ENCODE assay signal across 15 cellular contexts in genomic region chr2:213237787-213238186, GRCh38. TPM values are rescaled to one million over a fixed set of nuclear protein-coding genes. Genes with fewer than 3 reads are reported as not detected.
DNase-seq lines count a peak whose midpoint lies in the region; ATAC-seq and TF ChIP-seq lines count a peak whose summit lies in the region.
"Had no signal": no experiment of that assay in that cellular context is flagged by ENCODE, and none has a peak within 500 bp of the region (broad histone marks: within the 10 kb centered on the region; RNA-seq: fewer than 3 reads in every experiment).

No MANE protein-coding gene starts in this region.

- TF ChIP-seq POLR2A in body of pancreas (IDR thresholded peaks at IDR 0.05), result no peak

- H3K36me3 ChIP-seq in adipocyte (ENCODE audit: control insufficient read depth, insufficient read depth, low read length, severe bottlenecking), result no peaks in the 10 kb centered on the region
- H3K36me3 ChIP-seq in body of pancreas (replicated peaks in 1 of 2; ENCODE audit: insufficient read depth in 1 of 2, low read depth in 2 of 2), result no peaks in the 10 kb centered on the region
- H3K36me3 ChIP-seq: BLaER1, HAP-1 had no signal

- peak overlapping the region in 1 of 4 donors; percentile 74 for H3K27ac ChIP-seq in body of pancreas
- H3K27ac ChIP-seq: BLaER1 had no signal

- peak overlapping the region; percentile 37 for H3K4me3 Mint-ChIP-seq in Calu3 (ENCODE audit: low read depth, unreplicated experiment)
- H3K4me3 Mint-ChIP-seq in naive thymus-derived CD8-positive, alpha-beta T cell, result peak overlapping the region; percentile 13 to 72 (median 56)
- H3K4me3 Mint-ChIP-seq: endodermal cell, WTC11 had no signal

- WGBS in body of pancreas, 2 donors, result 81 to 84% methylated on average over 2 of the region's 2 CpGs

- ATAC-seq in naive thymus-derived CD8-positive, alpha-beta T cell, result no peak
- ATAC-seq in GM18867 (IDR thresholded peaks at IDR 0.05; ENCODE audit: unreplicated experiment), result no peak
- no peak for ATAC-seq in body of pancreas
- ATAC-seq: WTC11 had no signal

- H3K4me3 ChIP-seq in Jurkat, Clone E6-1 (ENCODE audit: low read length), result peak overlapping the region; percentile 29
- H3K4me3 ChIP-seq in adipocyte (ENCODE audit: low read length) (peak overlapping the region; percentile 73), body of pancreas (no peak overlapping the region)
- H3K4me3 ChIP-seq: BLaER1, HAP-1 had no signal

- no peaks in the 10 kb centered on the region for H3K27me3 Mint-ChIP-seq in Calu3 (ENCODE audit: unreplicated experiment)
- H3K27me3 Mint-ChIP-seq in naive thymus-derived CD8-positive, alpha-beta T cell, result peaks cover 1 to 16% (median 7%) of the 10 kb centered on the region in 5 donors

- H3K36me3 Mint-ChIP-seq in Calu3 (ENCODE audit: insufficient read depth, unreplicated experiment), result peaks cover 9% of the 10 kb centered on the region
- no peaks in the 10 kb centered on the region for H3K36me3 Mint-ChIP-seq in naive thymus-derived CD8-positive, alpha-beta T cell
- H3K36me3 Mint-ChIP-seq: WTC11 had no signal

- no peaks in the 10 kb centered on the region for H3K9me3 Mint-ChIP-seq in Calu3 (ENCODE audit: low read depth, unreplicated experiment)
- H3K9me3 Mint-ChIP-seq in naive thymus-derived CD8-positive, alpha-beta T cell, result no peaks in the 10 kb centered on the region
- H3K9me3 Mint-ChIP-seq: endodermal cell, WTC11 had no signal

- peaks cover 51% of the 10 kb centered on the region for H3K4me1 Mint-ChIP-seq in Calu3 (ENCODE audit: low read depth, unreplicated experiment)
- peaks cover 7 to 60% (median 41%) of the 10 kb centered on the region in 4 donors for H3K4me1 Mint-ChIP-seq in naive thymus-derived CD8-positive, alpha-beta T cell

- DNase-seq in Calu3 (no peak), adipocyte (ENCODE audit: low read depth) (peak; percentile 27), NCI-H1105 (lab: John Stamatoyannopoulos, UW) (no peak), body of pancreas (no peak), DMS 273 treated with DMSO at 0.1 percent for 48 hours (lab: John Stamatoyannopoulos, UW) (no peak)
- DNase-seq in Jurkat, Clone E6-1 (ENCODE audit: low read depth, low spot score), result no peak
- DNase-seq in naive thymus-derived CD8-positive, alpha-beta T cell, result no peak
- DNase-seq: endodermal cell; kidney glomerular epithelial cell; NCI-H2029 treated with DMSO at 0.1 percent for 48 hours; stimulated activated CD4-positive, alpha-beta T cell treated with anti-CD3 and anti-CD28 coated beads, Interleukin-1b, Interleukin-23, amount 100 ng/mL, for 48 hours had no signal

- no TSS peak for BruUV-seq in Calu3 (replicated peaks; lab: Mats Ljungman, UMichigan)

- H3K4me1 ChIP-seq in adipocyte (ENCODE audit: control insufficient read depth, insufficient read depth, low read length), result peaks cover 48% of the 10 kb centered on the region
- peaks cover 11% of the 10 kb centered on the region for H3K4me1 ChIP-seq in body of pancreas

- TF ChIP-seq CTCF in Calu3 (IDR thresholded peaks at IDR 0.05; ENCODE audit: unreplicated experiment) (no peak), body of pancreas (IDR thresholded peaks at IDR 0.05) (no peak)

- CTCF ChIA-PET in Calu3 (lab: Charles Lee), result no interaction called here

- no peaks in the 10 kb centered on the region for H3K9me3 ChIP-seq in adipocyte (ENCODE audit: control insufficient read depth, low read length)
- H3K9me3 ChIP-seq in body of pancreas, result no peaks in the 10 kb centered on the region
- H3K9me3 ChIP-seq: BLaER1, HAP-1 had no signal

- peak overlapping the region; percentile 99 for H3K27ac Mint-ChIP-seq in Calu3 (ENCODE audit: unreplicated experiment)
- H3K27ac Mint-ChIP-seq in naive thymus-derived CD8-positive, alpha-beta T cell, result peak overlapping the region in 8 of 10 donors; percentile 43 to 92 (median 80)
- H3K27ac Mint-ChIP-seq: endodermal cell, WTC11 had no signal

- no peaks in the 10 kb centered on the region for H3K27me3 ChIP-seq in adipocyte (replicated peaks; ENCODE audit: control insufficient read depth, insufficient read depth, low read length)
- H3K27me3 ChIP-seq in body of pancreas, result no peaks in the 10 kb centered on the region
- H3K27me3 ChIP-seq: BLaER1 had no signal

- intact Hi-C loops in Calu3 (cut with micrococcal nuclease; ENCODE audit: unreplicated experiment) (loop anchor here (2.0 to 5.0 kb wide), 4 partner anchors 49 to 551 kb away; no protein-coding TSS in a partner anchor), body of pancreas (cut with DNase I) (no loop called here)

- POLR2A ChIA-PET in naive thymus-derived CD8-positive, alpha-beta T cell (lab: Charles Lee), result no interaction called here

- peak overlapping the region; percentile 79 for H3K9ac ChIP-seq in adipocyte (ENCODE audit: low read length)
- H3K9ac ChIP-seq: BLaER1 had no signal

RNA-seq across cellular contexts. Expression of gene SPAG16, which starts 46.5 kb away (rescaled TPM):
- total RNA-seq in Calu3 (2022) (29.2 and 30.2 TPM in 2 replicates), body of pancreas (10 to 100 TPM; 15.5 to 22.8 TPM)
- polyA plus RNA-seq in Jurkat, Clone E6-1 (2012; ENCODE audit: insufficient read depth, insufficient read length), result 9.9 TPM
- total RNA-seq in naive thymus-derived CD8-positive, alpha-beta T cell, result 1 to 10 TPM; 8.0 to 8.3 TPM
- 10 to 100 TPM; 15.1 to 20.3 (median 17.7) TPM for polyA plus RNA-seq in naive thymus-derived CD8-positive, alpha-beta T cell

Comparison
In these comparisons a context has a peak if more than half of its experiments do, and no peak if none do; other contexts are left out.
1. H3K4me3 ChIP-seq: peak in Jurkat, Clone E6-1 (single experiment) and adipocyte (single experiment); none in body of pancreas (0 of 2).